Comparison of ENCODE assay signal across 1 cellular context in the genomic region with DNA sequence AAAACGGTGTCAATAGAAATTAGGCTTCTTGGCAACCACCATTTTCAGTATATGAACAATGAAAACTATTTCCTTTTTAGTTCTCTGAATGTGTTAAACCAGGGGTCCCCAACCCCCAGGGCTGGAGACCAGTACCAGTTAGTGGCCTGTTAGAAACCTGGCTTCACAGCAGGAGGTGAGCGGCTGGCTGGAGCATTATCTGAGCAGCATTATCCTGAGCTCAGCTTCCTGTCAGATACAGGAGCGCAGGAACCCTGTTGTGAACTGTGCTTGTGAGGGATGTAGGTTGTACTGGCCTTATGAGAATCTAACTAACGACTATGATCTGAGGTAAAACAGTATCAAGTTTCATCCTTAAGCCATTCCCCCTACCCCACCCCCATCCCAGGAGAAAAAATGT.
TF ChIP-seq lines count a peak whose summit lies in the region.

No MANE protein-coding gene starts in this region.

TF ChIP-seq in GM23338, 12 proteins besides CTCF, POLR2A, EP300 and RAD21 (continued from another document):
- TF ChIP-seq, protein P1, sequence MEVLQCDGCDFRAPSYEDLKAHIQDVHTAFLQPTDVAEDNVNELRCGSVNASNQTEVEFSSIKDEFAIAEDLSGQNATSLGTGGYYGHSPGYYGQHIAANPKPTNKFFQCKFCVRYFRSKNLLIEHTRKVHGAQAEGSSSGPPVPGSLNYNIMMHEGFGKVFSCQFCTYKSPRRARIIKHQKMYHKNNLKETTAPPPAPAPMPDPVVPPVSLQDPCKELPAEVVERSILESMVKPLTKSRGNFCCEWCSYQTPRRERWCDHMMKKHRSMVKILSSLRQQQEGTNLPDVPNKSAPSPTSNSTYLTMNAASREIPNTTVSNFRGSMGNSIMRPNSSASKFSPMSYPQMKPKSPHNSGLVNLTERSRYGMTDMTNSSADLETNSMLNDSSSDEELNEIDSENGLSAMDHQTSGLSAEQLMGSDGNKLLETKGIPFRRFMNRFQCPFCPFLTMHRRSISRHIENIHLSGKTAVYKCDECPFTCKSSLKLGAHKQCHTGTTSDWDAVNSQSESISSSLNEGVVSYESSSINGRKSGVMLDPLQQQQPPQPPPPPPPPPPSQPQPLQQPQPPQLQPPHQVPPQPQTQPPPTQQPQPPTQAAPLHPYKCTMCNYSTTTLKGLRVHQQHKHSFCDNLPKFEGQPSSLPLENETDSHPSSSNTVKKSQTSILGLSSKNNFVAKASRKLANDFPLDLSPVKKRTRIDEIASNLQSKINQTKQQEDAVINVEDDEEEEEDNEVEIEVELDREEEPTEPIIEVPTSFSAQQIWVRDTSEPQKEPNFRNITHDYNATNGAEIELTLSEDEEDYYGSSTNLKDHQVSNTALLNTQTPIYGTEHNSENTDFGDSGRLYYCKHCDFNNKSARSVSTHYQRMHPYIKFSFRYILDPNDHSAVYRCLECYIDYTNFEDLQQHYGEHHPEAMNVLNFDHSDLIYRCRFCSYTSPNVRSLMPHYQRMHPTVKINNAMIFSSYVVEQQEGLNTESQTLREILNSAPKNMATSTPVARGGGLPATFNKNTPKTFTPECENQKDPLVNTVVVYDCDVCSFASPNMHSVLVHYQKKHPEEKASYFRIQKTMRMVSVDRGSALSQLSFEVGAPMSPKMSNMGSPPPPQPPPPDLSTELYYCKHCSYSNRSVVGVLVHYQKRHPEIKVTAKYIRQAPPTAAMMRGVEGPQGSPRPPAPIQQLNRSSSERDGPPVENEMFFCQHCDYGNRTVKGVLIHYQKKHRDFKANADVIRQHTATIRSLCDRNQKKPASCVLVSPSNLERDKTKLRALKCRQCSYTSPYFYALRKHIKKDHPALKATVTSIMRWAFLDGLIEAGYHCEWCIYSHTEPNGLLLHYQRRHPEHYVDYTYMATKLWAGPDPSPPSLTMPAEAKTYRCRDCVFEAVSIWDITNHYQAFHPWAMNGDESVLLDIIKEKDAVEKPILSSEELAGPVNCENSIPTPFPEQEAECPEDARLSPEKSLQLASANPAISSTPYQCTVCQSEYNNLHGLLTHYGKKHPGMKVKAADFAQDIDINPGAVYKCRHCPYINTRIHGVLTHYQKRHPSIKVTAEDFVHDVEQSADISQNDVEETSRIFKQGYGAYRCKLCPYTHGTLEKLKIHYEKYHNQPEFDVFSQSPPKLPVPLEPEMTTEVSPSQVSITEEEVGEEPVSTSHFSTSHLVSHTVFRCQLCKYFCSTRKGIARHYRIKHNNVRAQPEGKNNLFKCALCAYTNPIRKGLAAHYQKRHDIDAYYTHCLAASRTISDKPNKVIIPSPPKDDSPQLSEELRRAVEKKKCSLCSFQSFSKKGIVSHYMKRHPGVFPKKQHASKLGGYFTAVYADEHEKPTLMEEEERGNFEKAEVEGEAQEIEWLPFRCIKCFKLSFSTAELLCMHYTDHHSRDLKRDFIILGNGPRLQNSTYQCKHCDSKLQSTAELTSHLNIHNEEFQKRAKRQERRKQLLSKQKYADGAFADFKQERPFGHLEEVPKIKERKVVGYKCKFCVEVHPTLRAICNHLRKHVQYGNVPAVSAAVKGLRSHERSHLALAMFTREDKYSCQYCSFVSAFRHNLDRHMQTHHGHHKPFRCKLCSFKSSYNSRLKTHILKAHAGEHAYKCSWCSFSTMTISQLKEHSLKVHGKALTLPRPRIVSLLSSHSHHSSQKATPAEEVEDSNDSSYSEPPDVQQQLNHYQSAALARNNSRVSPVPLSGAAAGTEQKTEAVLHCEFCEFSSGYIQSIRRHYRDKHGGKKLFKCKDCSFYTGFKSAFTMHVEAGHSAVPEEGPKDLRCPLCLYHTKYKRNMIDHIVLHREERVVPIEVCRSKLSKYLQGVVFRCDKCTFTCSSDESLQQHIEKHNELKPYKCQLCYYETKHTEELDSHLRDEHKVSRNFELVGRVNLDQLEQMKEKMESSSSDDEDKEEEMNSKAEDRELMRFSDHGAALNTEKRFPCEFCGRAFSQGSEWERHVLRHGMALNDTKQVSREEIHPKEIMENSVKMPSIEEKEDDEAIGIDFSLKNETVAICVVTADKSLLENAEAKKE (CRISPR knock-in tag; IDR thresholded peaks at IDR 0.05): no peak
- TF ChIP-seq, protein P2, sequence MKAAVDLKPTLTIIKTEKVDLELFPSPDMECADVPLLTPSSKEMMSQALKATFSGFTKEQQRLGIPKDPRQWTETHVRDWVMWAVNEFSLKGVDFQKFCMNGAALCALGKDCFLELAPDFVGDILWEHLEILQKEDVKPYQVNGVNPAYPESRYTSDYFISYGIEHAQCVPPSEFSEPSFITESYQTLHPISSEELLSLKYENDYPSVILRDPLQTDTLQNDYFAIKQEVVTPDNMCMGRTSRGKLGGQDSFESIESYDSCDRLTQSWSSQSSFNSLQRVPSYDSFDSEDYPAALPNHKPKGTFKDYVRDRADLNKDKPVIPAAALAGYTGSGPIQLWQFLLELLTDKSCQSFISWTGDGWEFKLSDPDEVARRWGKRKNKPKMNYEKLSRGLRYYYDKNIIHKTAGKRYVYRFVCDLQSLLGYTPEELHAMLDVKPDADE (IDR thresholded peaks at IDR 0.05): no peak
- no peak for TF ChIP-seq EZH2 (IDR thresholded peaks at IDR 0.05; ENCODE audit: low read depth, unreplicated experiment)
- TF ChIP-seq STAT1 (IDR thresholded peaks at IDR 0.05; ENCODE audit: unreplicated experiment): no peak
- TF ChIP-seq, protein P3, sequence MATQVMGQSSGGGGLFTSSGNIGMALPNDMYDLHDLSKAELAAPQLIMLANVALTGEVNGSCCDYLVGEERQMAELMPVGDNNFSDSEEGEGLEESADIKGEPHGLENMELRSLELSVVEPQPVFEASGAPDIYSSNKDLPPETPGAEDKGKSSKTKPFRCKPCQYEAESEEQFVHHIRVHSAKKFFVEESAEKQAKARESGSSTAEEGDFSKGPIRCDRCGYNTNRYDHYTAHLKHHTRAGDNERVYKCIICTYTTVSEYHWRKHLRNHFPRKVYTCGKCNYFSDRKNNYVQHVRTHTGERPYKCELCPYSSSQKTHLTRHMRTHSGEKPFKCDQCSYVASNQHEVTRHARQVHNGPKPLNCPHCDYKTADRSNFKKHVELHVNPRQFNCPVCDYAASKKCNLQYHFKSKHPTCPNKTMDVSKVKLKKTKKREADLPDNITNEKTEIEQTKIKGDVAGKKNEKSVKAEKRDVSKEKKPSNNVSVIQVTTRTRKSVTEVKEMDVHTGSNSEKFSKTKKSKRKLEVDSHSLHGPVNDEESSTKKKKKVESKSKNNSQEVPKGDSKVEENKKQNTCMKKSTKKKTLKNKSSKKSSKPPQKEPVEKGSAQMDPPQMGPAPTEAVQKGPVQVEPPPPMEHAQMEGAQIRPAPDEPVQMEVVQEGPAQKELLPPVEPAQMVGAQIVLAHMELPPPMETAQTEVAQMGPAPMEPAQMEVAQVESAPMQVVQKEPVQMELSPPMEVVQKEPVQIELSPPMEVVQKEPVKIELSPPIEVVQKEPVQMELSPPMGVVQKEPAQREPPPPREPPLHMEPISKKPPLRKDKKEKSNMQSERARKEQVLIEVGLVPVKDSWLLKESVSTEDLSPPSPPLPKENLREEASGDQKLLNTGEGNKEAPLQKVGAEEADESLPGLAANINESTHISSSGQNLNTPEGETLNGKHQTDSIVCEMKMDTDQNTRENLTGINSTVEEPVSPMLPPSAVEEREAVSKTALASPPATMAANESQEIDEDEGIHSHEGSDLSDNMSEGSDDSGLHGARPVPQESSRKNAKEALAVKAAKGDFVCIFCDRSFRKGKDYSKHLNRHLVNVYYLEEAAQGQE (IDR thresholded peaks at IDR 0.05; ENCODE audit: unreplicated experiment): no peak
TF ChIP-seq in GM23338: peak in this region for 0.
